ENCODE assay signal across 10 cellular contexts in genomic region chr1:173297798-173298391, GRCh38.
DNase-seq lines count a peak whose midpoint lies in the region; ATAC-seq lines count a peak whose summit lies in the region.
"Had no signal": no experiment of that assay in that cellular context is flagged by ENCODE, and none has a peak within 500 bp of the region (broad histone marks: within the 10 kb centered on the region; RNA-seq: fewer than 3 reads in every experiment).

No MANE protein-coding gene starts in this region.

- H3K4me3 ChIP-seq in BLaER1: no peak overlapping the region
- H3K4me3 ChIP-seq: right atrium auricular region had no signal

- no peak overlapping the region for H3K27ac ChIP-seq in BLaER1
- H3K27ac ChIP-seq: right atrium auricular region had no signal

- peak; percentile 14 for DNase-seq in activated CD8-positive, alpha-beta memory T cell treated with anti-CD3 and anti-CD28 coated beads, Interleukin-2, amount 50 U/mL, for 24 hours (ENCODE audit: extremely low read depth)
- DNase-seq in NCI-H526 (lab: John Stamatoyannopoulos, UW) (no peak), NCI-H128 (lab: John Stamatoyannopoulos, UW; ENCODE audit: unreplicated experiment) (no peak), HT-29 (ENCODE audit: low spot score) (no peak), NCI-H748 treated with DMSO at 0.1 percent for 48 hours (lab: John Stamatoyannopoulos, UW) (no peak)

- H3K9me3 ChIP-seq in BLaER1: no peaks in the 10 kb centered on the region
- H3K9me3 ChIP-seq: right atrium auricular region had no signal

- H3K9ac ChIP-seq in BLaER1: no peak overlapping the region

- no peaks in the 10 kb centered on the region for H3K36me3 ChIP-seq in BLaER1
- H3K36me3 ChIP-seq: right atrium auricular region had no signal

- ATAC-seq in GM19023 (IDR thresholded peaks at IDR 0.05; ENCODE audit: unreplicated experiment) (peak; percentile 93), HG02885 (IDR thresholded peaks at IDR 0.05; ENCODE audit: poor library complexity, unreplicated experiment) (peak; percentile 92)
- ATAC-seq: Right ventricle myocardium inferior had no signal

- no peaks in the 10 kb centered on the region for H3K27me3 ChIP-seq in BLaER1
- H3K27me3 ChIP-seq: right atrium auricular region had no signal

- no peaks in the 10 kb centered on the region for H4K20me1 ChIP-seq in BLaER1

- peaks cover 8% of the 10 kb centered on the region for H3K4me1 ChIP-seq in BLaER1
- H3K4me1 ChIP-seq: right atrium auricular region had no signal

- peak overlapping the region; percentile 23 for H3K4me2 ChIP-seq in BLaER1
